In the genomic region with DNA sequence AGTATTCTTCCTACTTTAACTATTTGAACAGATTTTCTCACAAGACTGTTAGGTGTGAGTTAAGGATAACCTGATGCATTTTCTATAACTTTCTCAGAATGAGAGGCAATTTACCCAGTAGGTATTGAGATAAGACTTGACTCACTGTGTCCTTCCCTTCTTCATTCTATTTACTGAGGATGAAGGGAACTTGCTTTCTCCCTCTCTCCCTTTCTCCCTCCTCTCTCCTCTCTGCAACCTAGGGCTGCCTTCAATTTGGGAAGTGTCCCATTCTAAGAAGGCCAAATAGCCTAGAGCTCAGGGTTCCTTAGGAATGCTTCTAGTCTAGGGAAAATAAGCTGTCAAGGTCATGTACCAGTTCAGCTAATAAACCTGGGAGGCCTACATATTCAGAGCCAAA, we compare ENCODE assay signal across 22 cellular contexts. TPM values are rescaled to one million over a fixed set of nuclear protein-coding genes. Genes with fewer than 3 reads are reported as not detected.
DNase-seq lines count a peak whose midpoint lies in the region; ATAC-seq and TF ChIP-seq lines count a peak whose summit lies in the region.
"Had no signal": no experiment of that assay in that cellular context is flagged by ENCODE, and none has a peak within 500 bp of the region (broad histone marks: within the 10 kb centered on the region; RNA-seq: fewer than 3 reads in every experiment).

No MANE protein-coding gene starts in this region.

- H3F3A ChIP-seq in neural cell (ENCODE audit: insufficient read depth, low read length, poor library complexity, severe bottlenecking), result peaks cover 3% of the 10 kb centered on the region

- in situ Hi-C loops in KBM-7 (cut with MboI; ENCODE audit: low pct_unique_long_range_greater_than_20kb, low sequenced_read_pairs), result no loop called here

- no peak overlapping the region for H3K27ac Mint-ChIP-seq in CD8-positive, alpha-beta T cell
- H3K27ac Mint-ChIP-seq: activated CD8-positive, alpha-beta T cell treated with anti-CD3 and anti-CD28 coated beads for 36 hours; activated T-cell treated with anti-CD3 and anti-CD28 coated beads, Interleukin-2, amount 50 U/mL, for 24 hours; stimulated activated memory B cell treated with anti-CD40 and anti-IgM and Interleukin-4, amounts not matched to agents 10 μg/mL and 1 μg/mL and 100 μg/mL, for 72 hours had no signal

- no peak overlapping the region for H3K4me3 ChIP-seq in CD8-positive, alpha-beta T cell (ENCODE audit: low read depth, low read length)
- H3K4me3 ChIP-seq in HEK293 (ENCODE audit: low read depth, low read length) (no peak overlapping the region), adipocyte (ENCODE audit: low read length) (peak overlapping the region; percentile 96), neural cell (ENCODE audit: low read length) (peak overlapping the region; percentile 36)
- H3K4me3 ChIP-seq: ascending aorta, pancreas, thyroid gland had no signal

- H3K27me3 Mint-ChIP-seq in CD8-positive, alpha-beta T cell (ENCODE audit: low read depth), result no peaks in the 10 kb centered on the region
- H3K27me3 Mint-ChIP-seq: activated CD8-positive, alpha-beta T cell treated with anti-CD3 and anti-CD28 coated beads for 36 hours; activated T-cell treated with anti-CD3 and anti-CD28 coated beads, Interleukin-2, amount 50 U/mL, for 24 hours; stimulated activated memory B cell treated with anti-CD40 and anti-IgM and Interleukin-4, amounts not matched to agents 10 μg/mL and 1 μg/mL and 100 μg/mL, for 72 hours had no signal

- H3K4me1 Mint-ChIP-seq in CD8-positive, alpha-beta T cell (ENCODE audit: low read depth), result peaks cover 38% of the 10 kb centered on the region

- TF ChIP-seq EP300 in neural cell (conservative IDR thresholded peaks at IDR 0.05; ENCODE audit: poor library complexity, severe bottlenecking), result no peak

- H3K36me3 Mint-ChIP-seq in CD8-positive, alpha-beta T cell, result peaks cover 2% of the 10 kb centered on the region
- H3K36me3 Mint-ChIP-seq: stimulated activated memory B cell treated with anti-CD40 and anti-IgM and Interleukin-4, amounts not matched to agents 10 μg/mL and 1 μg/mL and 100 μg/mL, for 72 hours had no signal

- no peaks in the 10 kb centered on the region for H3K9me3 Mint-ChIP-seq in CD8-positive, alpha-beta T cell
- H3K9me3 Mint-ChIP-seq: activated CD8-positive, alpha-beta T cell treated with anti-CD3 and anti-CD28 coated beads for 36 hours; activated T-cell treated with anti-CD3 and anti-CD28 coated beads, Interleukin-2, amount 50 U/mL, for 24 hours; stimulated activated memory B cell treated with anti-CD40 and anti-IgM and Interleukin-4, amounts not matched to agents 10 μg/mL and 1 μg/mL and 100 μg/mL, for 72 hours had no signal

- peak overlapping the region; percentile 12 for H3K4me3 Mint-ChIP-seq in CD8-positive, alpha-beta T cell
- H3K4me3 Mint-ChIP-seq: activated CD8-positive, alpha-beta T cell treated with anti-CD3 and anti-CD28 coated beads for 36 hours; activated T-cell treated with anti-CD3 and anti-CD28 coated beads, Interleukin-2, amount 50 U/mL, for 24 hours; stimulated activated memory B cell treated with anti-CD40 and anti-IgM and Interleukin-4, amounts not matched to agents 10 μg/mL and 1 μg/mL and 100 μg/mL, for 72 hours had no signal

- no peak for ATAC-seq in CD8-positive, alpha-beta T cell
- ATAC-seq in sciatic nerve (no peak), GM21447 (IDR thresholded peaks at IDR 0.05; ENCODE audit: unreplicated experiment) (no peak)
- ATAC-seq: activated CD8-positive, alpha-beta T cell treated with anti-CD3 and anti-CD28 coated beads for 36 hours; pancreas; stimulated activated memory B cell treated with anti-CD40 and anti-IgM and Interleukin-4, amounts not matched to agents 10 μg/mL and 1 μg/mL and 100 μg/mL, for 72 hours had no signal

- peak overlapping the region; percentile 97 for H3K9ac ChIP-seq in adipocyte (ENCODE audit: low read length)
- no peak overlapping the region for H3K9ac ChIP-seq in neural cell (ENCODE audit: low read length)
- H3K9ac ChIP-seq: KMS-11 had no signal

- TF ChIP-seq RAD21 in neural cell (conservative IDR thresholded peaks at IDR 0.05), result no peak

- H3K9me3 ChIP-seq in CD8-positive, alpha-beta T cell (ENCODE audit: low read length), result no peaks in the 10 kb centered on the region
- H3K9me3 ChIP-seq in HEK293 (ENCODE audit: control insufficient read depth, insufficient read depth, low read depth, low read length), result no peaks in the 10 kb centered on the region
- no peaks in the 10 kb centered on the region for H3K9me3 ChIP-seq in adipocyte (ENCODE audit: control insufficient read depth, low read length)
- H3K9me3 ChIP-seq in neural cell (ENCODE audit: low read length), result no peaks in the 10 kb centered on the region
- H3K9me3 ChIP-seq: ascending aorta, pancreas, thyroid gland had no signal

- no peaks in the 10 kb centered on the region for H4K20me1 ChIP-seq in neural cell (ENCODE audit: insufficient read depth)

- no peak overlapping the region for H3K27ac ChIP-seq in CD8-positive, alpha-beta T cell (ENCODE audit: low read depth, low read length)
- H3K27ac ChIP-seq in HEK293 (ENCODE audit: extremely low read depth, low read depth, low read length), result no peak overlapping the region
- no peak overlapping the region for H3K27ac ChIP-seq in neural cell (ENCODE audit: low read length)
- H3K27ac ChIP-seq: ascending aorta, KMS-11, pancreas, thyroid gland had no signal

- no peak for TF ChIP-seq CTCF in CD8-positive, alpha-beta T cell (IDR thresholded peaks at IDR 0.05)
- TF ChIP-seq CTCF in HEK293 (tag by site-specific recombination; IDR thresholded peaks at IDR 0.05) (no peak), neural cell (IDR thresholded peaks at IDR 0.05; ENCODE audit: poor library complexity, severe bottlenecking) (no peak)

- H3K4me1 ChIP-seq in CD8-positive, alpha-beta T cell (ENCODE audit: insufficient read depth, low read length), result peaks cover 44% of the 10 kb centered on the region
- H3K4me1 ChIP-seq in HEK293 (ENCODE audit: control insufficient read depth, insufficient read depth, low read length) (peaks cover 29% of the 10 kb centered on the region), adipocyte (ENCODE audit: control insufficient read depth, insufficient read depth, low read length) (peaks cover 47% of the 10 kb centered on the region)

- POLR2A ChIA-PET in CD8-positive, alpha-beta T cell (lab: Charles Lee), result no interaction called here
- POLR2A ChIA-PET in HEK293 (lab: Yijun Ruan, JAX), result interaction anchor here (1.6 kb wide), 1 partner anchor 80 kb away, joined by 5 read pairs; no protein-coding TSS in a partner anchor

- DNase-seq in CD8-positive, alpha-beta T cell, result no peak
- DNase-seq in adipocyte (ENCODE audit: low read depth) (no peak), sciatic nerve (ENCODE audit: low spot score) (no peak), KBM-7 (no peak), SKM-1 treated with dmso at 0.1 percent for 144 hours (lab: John Stamatoyannopoulos, UW; ENCODE audit: unreplicated experiment) (no peak)
- DNase-seq: activated CD4-positive, CD25-positive, alpha-beta regulatory T cell; activated CD8-positive, alpha-beta T cell treated with anti-CD3 and anti-CD28 coated beads for 36 hours; activated naive CD4-positive, alpha-beta T cell treated with Interleukin-2 at 50 U/mL for 16 hours; activated T-cell treated with anti-CD3 and anti-CD28 coated beads, Interleukin-2, amount 50 U/mL, for 24 hours; cerebellar nuclear complex; NCI-H1092; NCI-H2029 treated with DMSO at 0.1 percent for 48 hours; NCI-H345; NCI-H82; pancreas; thyroid gland had no signal

- H3K9me2 ChIP-seq in neural cell (ENCODE audit: insufficient read depth, low read length), result no peaks in the 10 kb centered on the region

- intact Hi-C loops in CD8-positive, alpha-beta T cell (cut with DNase I, micrococcal nuclease), result loop anchor here (5.0 kb wide), 2 partner anchors 38 to 177 kb away; a partner anchor contains a TSS
- intact Hi-C loops in sciatic nerve (cut with DNase I), result no loop called here

- no peak overlapping the region for H3K4me2 ChIP-seq in neural cell (ENCODE audit: low read length)
- H3K4me2 ChIP-seq: KMS-11 had no signal

- no peak overlapping the region for H2AFZ ChIP-seq in neural cell (ENCODE audit: low read depth, low read length)

- H3K27me3 ChIP-seq in CD8-positive, alpha-beta T cell (ENCODE audit: insufficient read depth, low read length), result no peaks in the 10 kb centered on the region
- H3K27me3 ChIP-seq in adipocyte (replicated peaks; ENCODE audit: control insufficient read depth, insufficient read depth, low read length), result no peaks in the 10 kb centered on the region
- H3K27me3 ChIP-seq in neural cell (ENCODE audit: insufficient read depth, low read depth, low read length), result no peaks in the 10 kb centered on the region
- H3K27me3 ChIP-seq: ascending aorta, pancreas, thyroid gland had no signal

- CTCF ChIA-PET in CD8-positive, alpha-beta T cell (lab: Charles Lee), result interaction anchor here (0.6 kb wide), 1 partner anchor 182 kb away, joined by 4 read pairs; no protein-coding TSS in a partner anchor
- CTCF ChIA-PET in HEK293 (lab: Yijun Ruan, JAX), result interaction anchor here (0.6 kb wide), 1 partner anchor 81 kb away, joined by 4 read pairs; no protein-coding TSS in a partner anchor

- peaks cover 54% of the 10 kb centered on the region for H3K79me2 ChIP-seq in neural cell (replicated peaks; ENCODE audit: insufficient read depth, low read length)

- no peaks in the 10 kb centered on the region for H3K36me3 ChIP-seq in CD8-positive, alpha-beta T cell (ENCODE audit: insufficient read depth, low read length)
- no peaks in the 10 kb centered on the region for H3K36me3 ChIP-seq in HEK293 (ENCODE audit: control insufficient read depth in 2 of 2, insufficient read depth in 1 of 2, low read length in 2 of 2)
- H3K36me3 ChIP-seq in adipocyte (ENCODE audit: control insufficient read depth, insufficient read depth, low read length, severe bottlenecking), result no peaks in the 10 kb centered on the region
- no peaks in the 10 kb centered on the region for H3K36me3 ChIP-seq in neural cell (ENCODE audit: insufficient read depth, low read length)
- H3K36me3 ChIP-seq: ascending aorta, pancreas, thyroid gland had no signal

TF ChIP-seq in HEK293, 187 proteins besides CTCF, POLR2A, EP300 and RAD21 (continues in another document):
- TF ChIP-seq ZNF146 (tag by site-specific recombination; IDR thresholded peaks at IDR 0.05), result no peak
- no peak for TF ChIP-seq ZNF302 (tag by site-specific recombination; IDR thresholded peaks at IDR 0.05; ENCODE audit: low read depth)

RNA-seq across cellular contexts. Expression of a gene that starts 3.2 kb away (rescaled TPM):
- total RNA-seq in CD8-positive, alpha-beta T cell, result 1 to 10 TPM; 9.3 to 10.0 TPM
- 95.7 and 116 TPM in 2 replicates for polyA plus RNA-seq in neural cell
- polyA minus RNA-seq in neural cell, result 96.4 and 104 TPM in 2 replicates
- 62.0 TPM for total RNA-seq in sciatic nerve

Comparison
In these comparisons a context has a peak if more than half of its experiments do, and no peak if none do; other contexts are left out.
1. H3K4me3 ChIP-seq: peak in adipocyte (single experiment) and neural cell (single experiment); none in CD8-positive, alpha-beta T cell (single experiment) and HEK293 (single experiment).